In genomic region chr15:68304611-68305337, GRCh38 we compare ENCODE assay signal across 11 cellular contexts. TPM values are rescaled to one million over a fixed set of nuclear protein-coding genes. Genes with fewer than 3 reads are reported as not detected.
DNase-seq lines count a peak whose midpoint lies in the region; ATAC-seq and TF ChIP-seq lines count a peak whose summit lies in the region.
"Had no signal": no experiment of that assay in that cellular context is flagged by ENCODE, and none has a peak within 500 bp of the region (broad histone marks: within the 10 kb centered on the region; RNA-seq: fewer than 3 reads in every experiment).

No MANE protein-coding gene starts in this region.

- WGBS in stomach, 5 donors = 66 to 73% (median 71%) methylated on average over 13 of the region's 13 CpGs

- H3K4me3 ChIP-seq in Panc1 (ENCODE audit: low read depth in 2 of 2, low read length in 2 of 2) = no peak overlapping the region
- no peak overlapping the region for H3K4me3 ChIP-seq in stomach

- intact Hi-C loops in activated CD4-positive, alpha-beta T cell treated with anti-CD3 and anti-CD28 coated beads, Interleukin-2, amount 10 ng/mL, durations not matched to agents 24 days and 14 days (cut with micrococcal nuclease) = loop anchor here (5.0 to 10.0 kb wide), 3 partner anchors 223 to 370 kb away; no protein-coding TSS in a partner anchor
- intact Hi-C loops in Panc1 (cut with micrococcal nuclease; ENCODE audit: unreplicated experiment) (loop anchor here (5.0 kb wide), 2 partner anchors 78 to 243 kb away; no protein-coding TSS in a partner anchor), stomach (cut with DNase I; ENCODE audit: low total_unique reads) (loop anchor here (10.0 kb wide), 2 partner anchors 50 to 80 kb away; no protein-coding TSS in a partner anchor)

- BruUV-seq in Panc1 (replicated peaks; lab: Mats Ljungman, UMichigan) = no TSS peak

- DNase-seq in activated CD4-positive, alpha-beta T cell treated with anti-CD3 and anti-CD28 coated beads, Interleukin-2, amount 10 ng/mL, durations not matched to agents 24 days and 14 days = no peak
- DNase-seq in activated CD4-positive, alpha-beta T cell treated with anti-CD3 and anti-CD28 coated beads, Interleukin-2, amount 50 U/mL, for 4 hours = no peak
- no peak for DNase-seq in Panc1 (ENCODE audit: low read depth, low spot score)
- DNase-seq in epithelial cell of prostate (ENCODE audit: low read depth, low spot score) = peak; percentile 55
- DNase-seq in stomach = peak; percentile 18
- no peak for DNase-seq in NCI-H2081 (lab: John Stamatoyannopoulos, UW)
- DNase-seq: caudate nucleus, Right ventricle myocardium superior had no signal

- TF ChIP-seq EP300 in stomach (IDR thresholded peaks at IDR 0.05) = no peak

- peaks cover 20% of the 10 kb centered on the region for H3K4me1 Mint-ChIP-seq in activated CD4-positive, alpha-beta T cell treated with anti-CD3 and anti-CD28 coated beads, Interleukin-2, amount 10 ng/mL, durations not matched to agents 24 days and 14 days

- H3K9me3 Mint-ChIP-seq in activated CD4-positive, alpha-beta T cell treated with anti-CD3 and anti-CD28 coated beads, Interleukin-2, amount 10 ng/mL, durations not matched to agents 24 days and 14 days = no peaks in the 10 kb centered on the region
- H3K9me3 Mint-ChIP-seq: activated T-helper 17 cell treated with anti-CD3 and anti-CD28 coated beads, Interleukin-2, amount 50 U/mL, for 72 hours had no signal

- TF ChIP-seq POLR2A in stomach (IDR thresholded peaks at IDR 0.05) = no peak

- ATAC-seq in Panc1 (peak; percentile 57), GM21528 (IDR thresholded peaks at IDR 0.05; ENCODE audit: low FRiP score, unreplicated experiment) (no peak), GM21381 (IDR thresholded peaks at IDR 0.05; ENCODE audit: unreplicated experiment) (no peak)
- ATAC-seq: activated T-helper 17 cell treated with anti-CD3 and anti-CD28 coated beads, Interleukin-2, amount 50 U/mL, for 72 hours had no signal

- H3K4me3 Mint-ChIP-seq in activated CD4-positive, alpha-beta T cell treated with anti-CD3 and anti-CD28 coated beads, Interleukin-2, amount 10 ng/mL, durations not matched to agents 24 days and 14 days = no peak overlapping the region
- H3K4me3 Mint-ChIP-seq: activated T-helper 17 cell treated with anti-CD3 and anti-CD28 coated beads, Interleukin-2, amount 50 U/mL, for 72 hours had no signal

- H3K27me3 ChIP-seq in Panc1 (ENCODE audit: control insufficient read depth, insufficient read depth, low read length) = no peaks in the 10 kb centered on the region
- no peaks in the 10 kb centered on the region for H3K27me3 ChIP-seq in stomach

- CTCF ChIA-PET in Panc1 (lab: Charles Lee) = interaction anchor here (1.3 to 2.7 kb wide), 2 partner anchors 52 kb away, joined by 8 to 39 read pairs; no protein-coding TSS in a partner anchor

- H3K27ac ChIP-seq in Panc1 (ENCODE audit: low read length) (no peak overlapping the region), epithelial cell of prostate (peak overlapping the region; percentile 56), stomach (no peak overlapping the region)

- peak overlapping the region; percentile 45 for H3K27ac Mint-ChIP-seq in activated CD4-positive, alpha-beta T cell treated with anti-CD3 and anti-CD28 coated beads, Interleukin-2, amount 10 ng/mL, durations not matched to agents 24 days and 14 days
- H3K27ac Mint-ChIP-seq: activated T-helper 17 cell treated with anti-CD3 and anti-CD28 coated beads, Interleukin-2, amount 50 U/mL, for 72 hours had no signal

- H3K36me3 Mint-ChIP-seq in activated CD4-positive, alpha-beta T cell treated with anti-CD3 and anti-CD28 coated beads, Interleukin-2, amount 10 ng/mL, durations not matched to agents 24 days and 14 days (ENCODE audit: low read depth) = no peaks in the 10 kb centered on the region

- H3K4me1 ChIP-seq in Panc1 (ENCODE audit: control insufficient read depth, insufficient read depth, low read length) (no peaks in the 10 kb centered on the region), stomach (peaks cover 1 to 22% (median 12%) of the 10 kb centered on the region in 4 donors)

- POLR2A ChIA-PET in Panc1 (lab: Charles Lee) = no interaction called here

- no peak for TF ChIP-seq CTCF in Panc1 (IDR thresholded peaks at IDR 0.05)
- no peak for TF ChIP-seq CTCF in stomach (IDR thresholded peaks at IDR 0.05)

- no peaks in the 10 kb centered on the region for H3K9me3 ChIP-seq in Panc1 (ENCODE audit: control insufficient read depth, insufficient read depth, low read depth, low read length)
- H3K9me3 ChIP-seq in stomach = no peaks in the 10 kb centered on the region

- H3K27me3 Mint-ChIP-seq in activated CD4-positive, alpha-beta T cell treated with anti-CD3 and anti-CD28 coated beads, Interleukin-2, amount 10 ng/mL, durations not matched to agents 24 days and 14 days = peaks cover 6% of the 10 kb centered on the region
- H3K27me3 Mint-ChIP-seq: activated T-helper 17 cell treated with anti-CD3 and anti-CD28 coated beads, Interleukin-2, amount 50 U/mL, for 72 hours had no signal

- in situ Hi-C loops in Panc1 (cut with HindIII; ENCODE audit: low pct_unique_long_range_greater_than_20kb, low sequenced_read_pairs) = no loop called here

- H3K36me3 ChIP-seq in Panc1 (ENCODE audit: control insufficient read depth, insufficient read depth, low read length) (no peaks in the 10 kb centered on the region), stomach (no peaks in the 10 kb centered on the region)

RNA-seq across cellular contexts. Expression of gene FEM1B, which starts 27.2 kb away (rescaled TPM):
- total RNA-seq in activated CD4-positive, alpha-beta T cell treated with anti-CD3 and anti-CD28 coated beads, Interleukin-2, amount 10 ng/mL, durations not matched to agents 24 days and 14 days = 46.2 and 51.6 TPM in 2 replicates
- 34.8 TPM for total RNA-seq in Panc1 (2021; ENCODE audit: unreplicated experiment)
- 17.6 TPM for polyA plus RNA-seq in Panc1 (2012; ENCODE audit: insufficient read length)
- total RNA-seq in stomach = 10 to 100 TPM; 18.1 to 92.0 (median 31.2) TPM
- 10 to 100 TPM in 1 of 3 donors, 1 to 10 TPM in 2; 8.2 to 13.3 (median 9.9) TPM for polyA plus RNA-seq in stomach

Comparison
In these comparisons a context has a peak if more than half of its experiments do, and no peak if none do; other contexts are left out.
1. DNase-seq: peak in epithelial cell of prostate (single experiment) and stomach (single experiment); none in activated CD4-positive, alpha-beta T cell treated with anti-CD3 and anti-CD28 coated beads, Interleukin-2, amount 10 ng/mL, durations not matched to agents 24 days and 14 days (single experiment), activated CD4-positive, alpha-beta T cell treated with anti-CD3 and anti-CD28 coated beads, Interleukin-2, amount 50 U/mL, for 4 hours (0 of 2), Panc1 (single experiment) and NCI-H2081 (0 of 2).